In the genomic region with DNA sequence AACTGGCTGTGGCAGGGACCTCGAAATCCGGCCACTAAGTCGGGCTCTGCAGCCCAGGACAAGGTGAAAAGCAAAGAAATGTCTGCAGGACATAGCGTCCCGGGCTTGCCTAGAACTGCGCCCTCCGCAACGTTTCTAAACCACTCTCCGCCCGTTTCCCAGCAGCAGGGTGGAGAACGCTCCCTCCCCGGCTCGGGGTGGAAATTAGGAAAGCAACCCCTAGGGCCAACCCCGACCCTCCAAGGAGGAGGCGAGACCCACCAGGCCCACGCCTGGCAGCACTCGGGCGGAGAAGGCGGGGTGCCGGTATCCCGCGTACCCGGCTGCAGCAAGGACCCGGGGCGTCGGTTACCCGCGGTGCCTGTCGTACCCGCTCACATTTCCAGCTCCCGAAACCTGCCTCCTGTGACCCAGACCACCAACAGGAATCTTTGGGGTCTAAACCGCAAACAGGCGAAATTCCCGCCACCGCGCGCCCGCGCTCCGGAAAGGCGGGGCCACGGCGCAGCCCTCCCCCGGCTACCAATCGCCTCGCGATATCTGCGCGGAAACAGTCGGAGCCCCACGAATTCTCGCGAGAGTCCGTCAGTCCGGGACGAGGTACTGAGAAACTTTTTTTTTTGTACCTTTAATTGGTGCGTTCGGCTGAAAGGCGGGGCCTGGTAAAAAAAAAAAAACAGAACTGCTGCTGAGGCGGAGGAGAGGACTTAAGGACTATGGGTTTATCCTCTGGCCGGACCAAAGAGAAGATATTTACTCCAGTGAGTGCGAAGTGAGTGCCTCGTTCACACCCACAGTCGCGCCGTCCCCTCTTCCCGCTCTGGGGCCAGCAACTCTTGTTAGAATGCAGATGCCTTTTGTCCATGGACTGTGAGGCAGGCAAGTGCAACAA, we compare ENCODE assay signal across 1 cellular context.
A peak's percentile ranks its signal among the peaks of the same experiment; 100 is the strongest.
TF ChIP-seq lines count a peak whose summit lies in the region.

A gene with protein sequence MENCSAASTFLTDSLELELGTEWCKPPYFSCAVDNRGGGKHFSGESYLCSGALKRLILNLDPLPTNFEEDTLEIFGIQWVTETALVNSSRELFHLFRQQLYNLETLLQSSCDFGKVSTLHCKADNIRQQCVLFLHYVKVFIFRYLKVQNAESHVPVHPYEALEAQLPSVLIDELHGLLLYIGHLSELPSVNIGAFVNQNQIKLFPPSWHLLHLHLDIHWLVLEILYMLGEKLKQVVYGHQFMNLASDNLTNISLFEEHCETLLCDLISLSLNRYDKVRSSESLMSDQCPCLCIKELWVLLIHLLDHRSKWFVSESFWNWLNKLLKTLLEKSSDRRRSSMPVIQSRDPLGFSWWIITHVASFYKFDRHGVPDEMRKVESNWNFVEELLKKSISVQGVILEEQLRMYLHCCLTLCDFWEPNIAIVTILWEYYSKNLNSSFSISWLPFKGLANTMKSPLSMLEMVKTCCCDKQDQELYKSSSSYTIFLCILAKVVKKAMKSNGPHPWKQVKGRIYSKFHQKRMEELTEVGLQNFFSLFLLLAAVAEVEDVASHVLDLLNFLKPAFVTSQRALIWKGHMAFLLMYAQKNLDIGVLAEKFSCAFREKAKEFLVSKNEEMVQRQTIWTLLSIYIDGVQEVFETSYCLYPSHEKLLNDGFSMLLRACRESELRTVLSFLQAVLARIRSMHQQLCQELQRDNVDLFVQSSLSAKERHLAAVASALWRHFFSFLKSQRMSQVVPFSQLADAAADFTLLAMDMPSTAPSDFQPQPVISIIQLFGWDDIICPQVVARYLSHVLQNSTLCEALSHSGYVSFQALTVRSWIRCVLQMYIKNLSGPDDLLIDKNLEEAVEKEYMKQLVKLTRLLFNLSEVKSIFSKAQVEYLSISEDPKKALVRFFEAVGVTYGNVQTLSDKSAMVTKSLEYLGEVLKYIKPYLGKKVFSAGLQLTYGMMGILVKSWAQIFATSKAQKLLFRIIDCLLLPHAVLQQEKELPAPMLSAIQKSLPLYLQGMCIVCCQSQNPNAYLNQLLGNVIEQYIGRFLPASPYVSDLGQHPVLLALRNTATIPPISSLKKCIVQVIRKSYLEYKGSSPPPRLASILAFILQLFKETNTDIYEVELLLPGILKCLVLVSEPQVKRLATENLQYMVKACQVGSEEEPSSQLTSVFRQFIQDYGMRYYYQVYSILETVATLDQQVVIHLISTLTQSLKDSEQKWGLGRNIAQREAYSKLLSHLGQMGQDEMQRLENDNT (minus strand): TSS at position 491 of the 892 bp plus-strand sequence. CDS start 739 bp downstream, outside the sequence.

TF ChIP-seq in GM12878, 131 proteins besides CTCF, POLR2A, EP300 and RAD21 (continued from another document and continues in another):
- TF ChIP-seq, protein P1, sequence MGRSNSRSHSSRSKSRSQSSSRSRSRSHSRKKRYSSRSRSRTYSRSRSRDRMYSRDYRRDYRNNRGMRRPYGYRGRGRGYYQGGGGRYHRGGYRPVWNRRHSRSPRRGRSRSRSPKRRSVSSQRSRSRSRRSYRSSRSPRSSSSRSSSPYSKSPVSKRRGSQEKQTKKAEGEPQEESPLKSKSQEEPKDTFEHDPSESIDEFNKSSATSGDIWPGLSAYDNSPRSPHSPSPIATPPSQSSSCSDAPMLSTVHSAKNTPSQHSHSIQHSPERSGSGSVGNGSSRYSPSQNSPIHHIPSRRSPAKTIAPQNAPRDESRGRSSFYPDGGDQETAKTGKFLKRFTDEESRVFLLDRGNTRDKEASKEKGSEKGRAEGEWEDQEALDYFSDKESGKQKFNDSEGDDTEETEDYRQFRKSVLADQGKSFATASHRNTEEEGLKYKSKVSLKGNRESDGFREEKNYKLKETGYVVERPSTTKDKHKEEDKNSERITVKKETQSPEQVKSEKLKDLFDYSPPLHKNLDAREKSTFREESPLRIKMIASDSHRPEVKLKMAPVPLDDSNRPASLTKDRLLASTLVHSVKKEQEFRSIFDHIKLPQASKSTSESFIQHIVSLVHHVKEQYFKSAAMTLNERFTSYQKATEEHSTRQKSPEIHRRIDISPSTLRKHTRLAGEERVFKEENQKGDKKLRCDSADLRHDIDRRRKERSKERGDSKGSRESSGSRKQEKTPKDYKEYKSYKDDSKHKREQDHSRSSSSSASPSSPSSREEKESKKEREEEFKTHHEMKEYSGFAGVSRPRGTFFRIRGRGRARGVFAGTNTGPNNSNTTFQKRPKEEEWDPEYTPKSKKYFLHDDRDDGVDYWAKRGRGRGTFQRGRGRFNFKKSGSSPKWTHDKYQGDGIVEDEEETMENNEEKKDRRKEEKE (IDR thresholded peaks at IDR 0.05) = no peak
- TF ChIP-seq, protein P2, sequence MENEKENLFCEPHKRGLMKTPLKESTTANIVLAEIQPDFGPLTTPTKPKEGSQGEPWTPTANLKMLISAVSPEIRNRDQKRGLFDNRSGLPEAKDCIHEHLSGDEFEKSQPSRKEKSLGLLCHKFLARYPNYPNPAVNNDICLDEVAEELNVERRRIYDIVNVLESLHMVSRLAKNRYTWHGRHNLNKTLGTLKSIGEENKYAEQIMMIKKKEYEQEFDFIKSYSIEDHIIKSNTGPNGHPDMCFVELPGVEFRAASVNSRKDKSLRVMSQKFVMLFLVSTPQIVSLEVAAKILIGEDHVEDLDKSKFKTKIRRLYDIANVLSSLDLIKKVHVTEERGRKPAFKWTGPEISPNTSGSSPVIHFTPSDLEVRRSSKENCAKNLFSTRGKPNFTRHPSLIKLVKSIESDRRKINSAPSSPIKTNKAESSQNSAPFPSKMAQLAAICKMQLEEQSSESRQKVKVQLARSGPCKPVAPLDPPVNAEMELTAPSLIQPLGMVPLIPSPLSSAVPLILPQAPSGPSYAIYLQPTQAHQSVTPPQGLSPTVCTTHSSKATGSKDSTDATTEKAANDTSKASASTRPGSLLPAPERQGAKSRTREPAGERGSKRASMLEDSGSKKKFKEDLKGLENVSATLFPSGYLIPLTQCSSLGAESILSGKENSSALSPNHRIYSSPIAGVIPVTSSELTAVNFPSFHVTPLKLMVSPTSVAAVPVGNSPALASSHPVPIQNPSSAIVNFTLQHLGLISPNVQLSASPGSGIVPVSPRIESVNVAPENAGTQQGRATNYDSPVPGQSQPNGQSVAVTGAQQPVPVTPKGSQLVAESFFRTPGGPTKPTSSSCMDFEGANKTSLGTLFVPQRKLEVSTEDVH (IDR thresholded peaks at IDR 0.05; ENCODE audit: low read depth, partially characterized antibody) = peak; percentile 98
- TF ChIP-seq EGR1 (IDR thresholded peaks at IDR 0.05; ENCODE audit: borderline replicate concordance in 1 of 2, low read depth in 2 of 2, low read length in 2 of 2) (no peak; a peak in 1 of 3 replicates), ZZZ3 (IDR thresholded peaks at IDR 0.05; ENCODE audit: control insufficient read depth, insufficient read length, low read depth) (no peak), MYC (IDR thresholded peaks at IDR 0.05; ENCODE audit: insufficient read depth, insufficient read length, insufficient replicate concordance, low read length, severe bottlenecking) (no peak), PAX5 (IDR thresholded peaks at IDR 0.05; ENCODE audit: borderline replicate concordance, low read depth, low read length) (peak; percentile 10; the same call in 1 of the 2 replicates), HDAC2 (IDR thresholded peaks at IDR 0.05) (no peak), FOXM1 (IDR thresholded peaks at IDR 0.05; ENCODE audit: low read depth, low read length) (no peak), KAT2A (conservative IDR thresholded peaks at IDR 0.05; ENCODE audit: control insufficient read depth, low read depth, low read length) (no peak), RBBP5 (conservative IDR thresholded peaks at IDR 0.05) (peak; percentile 91), SMARCA5 (IDR thresholded peaks at IDR 0.05) (no peak), CBX5 (IDR thresholded peaks at IDR 0.05; ENCODE audit: low read depth) (0 out of 2 replicates have a peak, but pooled peaks have one; percentile 10), SRF (IDR thresholded peaks at IDR 0.05; ENCODE audit: low read depth in 2 of 2, low read length in 2 of 2) (no peak), ESRRA (IDR thresholded peaks at IDR 0.05; ENCODE audit: low read length) (no peak), TBL1XR1 (IDR thresholded peaks at IDR 0.05; ENCODE audit: low read depth, low read length) (no peak), YBX1 (IDR thresholded peaks at IDR 0.05) (no peak), ZNF274 (IDR thresholded peaks at IDR 0.05; ENCODE audit: insufficient read depth, insufficient read length) (no peak), NFXL1 (IDR thresholded peaks at IDR 0.05; ENCODE audit: borderline replicate concordance) (no peak), BHLHE40 (IDR thresholded peaks at IDR 0.05; ENCODE audit: borderline replicate concordance in 1 of 2, low read depth in 2 of 2, low read length in 1 of 2) (peak in 1 of 2 experiments; percentile 29; a peak in 1 of 4 replicates), IKZF1 (conservative IDR thresholded peaks at IDR 0.05) (peak; percentile 78), RAD51 (IDR thresholded peaks at IDR 0.05) (no peak), SIX5 (IDR thresholded peaks at IDR 0.05; ENCODE audit: low read depth, low read length, severe bottlenecking) (no peak), POLR2AphosphoS2 (IDR thresholded peaks at IDR 0.05; ENCODE audit: low read depth, low read length) (no peak), HDGF (IDR thresholded peaks at IDR 0.05) (no peak), MTA2 (IDR thresholded peaks at IDR 0.05; ENCODE audit: low read depth) (no peak)
- TF ChIP-seq, protein P3, sequence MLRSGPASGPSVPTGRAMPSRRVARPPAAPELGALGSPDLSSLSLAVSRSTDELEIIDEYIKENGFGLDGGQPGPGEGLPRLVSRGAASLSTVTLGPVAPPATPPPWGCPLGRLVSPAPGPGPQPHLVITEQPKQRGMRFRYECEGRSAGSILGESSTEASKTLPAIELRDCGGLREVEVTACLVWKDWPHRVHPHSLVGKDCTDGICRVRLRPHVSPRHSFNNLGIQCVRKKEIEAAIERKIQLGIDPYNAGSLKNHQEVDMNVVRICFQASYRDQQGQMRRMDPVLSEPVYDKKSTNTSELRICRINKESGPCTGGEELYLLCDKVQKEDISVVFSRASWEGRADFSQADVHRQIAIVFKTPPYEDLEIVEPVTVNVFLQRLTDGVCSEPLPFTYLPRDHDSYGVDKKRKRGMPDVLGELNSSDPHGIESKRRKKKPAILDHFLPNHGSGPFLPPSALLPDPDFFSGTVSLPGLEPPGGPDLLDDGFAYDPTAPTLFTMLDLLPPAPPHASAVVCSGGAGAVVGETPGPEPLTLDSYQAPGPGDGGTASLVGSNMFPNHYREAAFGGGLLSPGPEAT (IDR thresholded peaks at IDR 0.05; ENCODE audit: low read depth) = peak; percentile 75
- TF ChIP-seq, protein P4, sequence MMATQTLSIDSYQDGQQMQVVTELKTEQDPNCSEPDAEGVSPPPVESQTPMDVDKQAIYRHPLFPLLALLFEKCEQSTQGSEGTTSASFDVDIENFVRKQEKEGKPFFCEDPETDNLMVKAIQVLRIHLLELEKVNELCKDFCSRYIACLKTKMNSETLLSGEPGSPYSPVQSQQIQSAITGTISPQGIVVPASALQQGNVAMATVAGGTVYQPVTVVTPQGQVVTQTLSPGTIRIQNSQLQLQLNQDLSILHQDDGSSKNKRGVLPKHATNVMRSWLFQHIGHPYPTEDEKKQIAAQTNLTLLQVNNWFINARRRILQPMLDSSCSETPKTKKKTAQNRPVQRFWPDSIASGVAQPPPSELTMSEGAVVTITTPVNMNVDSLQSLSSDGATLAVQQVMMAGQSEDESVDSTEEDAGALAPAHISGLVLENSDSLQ (IDR thresholded peaks at IDR 0.05) = peak; percentile 49; the same call in 1 of the 2 replicates
- TF ChIP-seq, protein P5, sequence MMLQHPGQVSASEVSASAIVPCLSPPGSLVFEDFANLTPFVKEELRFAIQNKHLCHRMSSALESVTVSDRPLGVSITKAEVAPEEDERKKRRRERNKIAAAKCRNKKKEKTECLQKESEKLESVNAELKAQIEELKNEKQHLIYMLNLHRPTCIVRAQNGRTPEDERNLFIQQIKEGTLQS (IDR thresholded peaks at IDR 0.05; ENCODE audit: borderline replicate concordance, extremely low read depth, low read depth, low read length) = no peak
- TF ChIP-seq, protein P6, sequence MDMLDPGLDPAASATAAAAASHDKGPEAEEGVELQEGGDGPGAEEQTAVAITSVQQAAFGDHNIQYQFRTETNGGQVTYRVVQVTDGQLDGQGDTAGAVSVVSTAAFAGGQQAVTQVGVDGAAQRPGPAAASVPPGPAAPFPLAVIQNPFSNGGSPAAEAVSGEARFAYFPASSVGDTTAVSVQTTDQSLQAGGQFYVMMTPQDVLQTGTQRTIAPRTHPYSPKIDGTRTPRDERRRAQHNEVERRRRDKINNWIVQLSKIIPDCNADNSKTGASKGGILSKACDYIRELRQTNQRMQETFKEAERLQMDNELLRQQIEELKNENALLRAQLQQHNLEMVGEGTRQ (IDR thresholded peaks at IDR 0.05; ENCODE audit: borderline replicate concordance, low read depth, low read length) = no peak
- TF ChIP-seq, protein P7, sequence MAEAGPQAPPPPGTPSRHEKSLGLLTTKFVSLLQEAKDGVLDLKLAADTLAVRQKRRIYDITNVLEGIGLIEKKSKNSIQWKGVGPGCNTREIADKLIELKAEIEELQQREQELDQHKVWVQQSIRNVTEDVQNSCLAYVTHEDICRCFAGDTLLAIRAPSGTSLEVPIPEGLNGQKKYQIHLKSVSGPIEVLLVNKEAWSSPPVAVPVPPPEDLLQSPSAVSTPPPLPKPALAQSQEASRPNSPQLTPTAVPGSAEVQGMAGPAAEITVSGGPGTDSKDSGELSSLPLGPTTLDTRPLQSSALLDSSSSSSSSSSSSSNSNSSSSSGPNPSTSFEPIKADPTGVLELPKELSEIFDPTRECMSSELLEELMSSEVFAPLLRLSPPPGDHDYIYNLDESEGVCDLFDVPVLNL (IDR thresholded peaks at IDR 0.05; ENCODE audit: low read depth, low read length) = peak; percentile 94
- TF ChIP-seq, protein P8, sequence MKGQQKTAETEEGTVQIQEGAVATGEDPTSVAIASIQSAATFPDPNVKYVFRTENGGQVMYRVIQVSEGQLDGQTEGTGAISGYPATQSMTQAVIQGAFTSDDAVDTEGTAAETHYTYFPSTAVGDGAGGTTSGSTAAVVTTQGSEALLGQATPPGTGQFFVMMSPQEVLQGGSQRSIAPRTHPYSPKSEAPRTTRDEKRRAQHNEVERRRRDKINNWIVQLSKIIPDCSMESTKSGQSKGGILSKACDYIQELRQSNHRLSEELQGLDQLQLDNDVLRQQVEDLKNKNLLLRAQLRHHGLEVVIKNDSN (IDR thresholded peaks at IDR 0.05; ENCODE audit: borderline replicate concordance, extremely low read length, insufficient read depth, low read depth, low read length) = no peak
